In genomic region chr17:39650121-39650579, GRCh38 we compare ENCODE assay signal across 20 cellular contexts. TPM values are rescaled to one million over a fixed set of nuclear protein-coding genes. Genes with fewer than 3 reads are reported as not detected.
DNase-seq lines count a peak whose midpoint lies in the region; ATAC-seq and TF ChIP-seq lines count a peak whose summit lies in the region.
"Had no signal": no experiment of that assay in that cellular context is flagged by ENCODE, and none has a peak within 500 bp of the region (broad histone marks: within the 10 kb centered on the region; RNA-seq: fewer than 3 reads in every experiment).

No MANE protein-coding gene starts in this region.

- TF ChIP-seq CTCF in Caco-2 (IDR thresholded peaks at IDR 0.05; ENCODE audit: insufficient read depth in 1 of 2, low read depth in 1 of 2, low read length in 1 of 2, severe bottlenecking in 1 of 2, unreplicated experiment in 1 of 2): no peak
- no peak for TF ChIP-seq CTCF in osteoblast (IDR thresholded peaks at IDR 0.05; ENCODE audit: extremely low read depth, low read depth, low read length)
- TF ChIP-seq CTCF in heart left ventricle (IDR thresholded peaks at IDR 0.05): no peak

- H3K27ac ChIP-seq in naive thymus-derived CD4-positive, alpha-beta T cell (ENCODE audit: low read depth, low read length): no peak overlapping the region
- no peak overlapping the region for H3K27ac ChIP-seq in osteoblast (ENCODE audit: low read depth, low read length)
- no peak overlapping the region for H3K27ac ChIP-seq in heart left ventricle
- H3K27ac ChIP-seq: spleen, thoracic aorta, WERI-Rb-1 had no signal

- no peak overlapping the region for H2AFZ ChIP-seq in osteoblast (ENCODE audit: low read length)

- H3K27me3 ChIP-seq in Caco-2 (replicated peaks; ENCODE audit: control insufficient read depth, insufficient read depth, low read length): no peaks in the 10 kb centered on the region
- H3K27me3 ChIP-seq in naive thymus-derived CD4-positive, alpha-beta T cell (ENCODE audit: control insufficient read depth in 2 of 2, insufficient read depth in 2 of 2, low read length in 2 of 2): no peaks in the 10 kb centered on the region
- no peaks in the 10 kb centered on the region for H3K27me3 ChIP-seq in osteoblast (ENCODE audit: insufficient read depth, low read length)
- no peaks in the 10 kb centered on the region for H3K27me3 ChIP-seq in heart left ventricle
- H3K27me3 ChIP-seq: spleen had no signal

- H3K9me3 ChIP-seq in Caco-2 (no peaks in the 10 kb centered on the region), osteoblast (ENCODE audit: low read depth, low read length) (no peaks in the 10 kb centered on the region), heart left ventricle (no peaks in the 10 kb centered on the region)
- H3K9me3 ChIP-seq in naive thymus-derived CD4-positive, alpha-beta T cell (ENCODE audit: control insufficient read depth in 2 of 3, low read length in 3 of 3): no peaks in the 10 kb centered on the region
- H3K9me3 ChIP-seq: spleen, thoracic aorta had no signal

- CTCF ChIA-PET in Caco-2 (lab: Charles Lee): interaction anchor here (1.6 kb wide), 1 partner anchor 28 kb away, joined by 7 read pairs; no protein-coding TSS in a partner anchor
- CTCF ChIA-PET in naive thymus-derived CD4-positive, alpha-beta T cell (lab: Charles Lee): interaction anchor here (1.2 kb wide), 3 partner anchors 11 to 28 kb away, joined by 3 to 4 read pairs (median 4); no protein-coding TSS in a partner anchor

- no peak overlapping the region for H3K4me3 Mint-ChIP-seq in Caco-2 (ENCODE audit: unreplicated experiment)
- H3K4me3 Mint-ChIP-seq in naive thymus-derived CD4-positive, alpha-beta T cell: no peak overlapping the region
- H3K4me3 Mint-ChIP-seq: activated T-helper 17 cell treated with anti-CD3 and anti-CD28 coated beads, Interleukin-2, amount 50 U/mL, for 72 hours; naive B cell had no signal

- intact Hi-C loops in Caco-2 (cut with micrococcal nuclease; ENCODE audit: unreplicated experiment) (no loop called here), heart left ventricle (cut with DNase I) (no loop called here)
- intact Hi-C loops in naive thymus-derived CD4-positive, alpha-beta T cell (cut with micrococcal nuclease): no loop called here

- H3K4me1 Mint-ChIP-seq in Caco-2 (ENCODE audit: low read depth, unreplicated experiment): peaks cover 18% of the 10 kb centered on the region
- peaks cover 23 to 72% (median 55%) of the 10 kb centered on the region in 7 donors for H3K4me1 Mint-ChIP-seq in naive thymus-derived CD4-positive, alpha-beta T cell

- H3K79me2 ChIP-seq in osteoblast (ENCODE audit: insufficient read depth, low read length): peaks cover 33% of the 10 kb centered on the region

- no peak overlapping the region for H3K4me2 ChIP-seq in osteoblast (ENCODE audit: insufficient read depth, low read length)

- H3K4me1 ChIP-seq in Caco-2 (peaks cover 19% of the 10 kb centered on the region), osteoblast (ENCODE audit: insufficient read depth, low read length) (no peaks in the 10 kb centered on the region), heart left ventricle (peaks cover 0 to 41% (median 12%) of the 10 kb centered on the region in 12 donors)
- peaks cover 4 to 10% of the 10 kb centered on the region in 2 donors for H3K4me1 ChIP-seq in naive thymus-derived CD4-positive, alpha-beta T cell (ENCODE audit: control insufficient read depth in 2 of 2, insufficient read depth in 2 of 2, low read length in 2 of 2)

- TF ChIP-seq POLR2A in heart left ventricle (IDR thresholded peaks at IDR 0.05): no peak

- H3K4me3 ChIP-seq in Caco-2 (ENCODE audit: low read depth, low read length) (no peak overlapping the region), osteoblast (ENCODE audit: insufficient read depth, low read length) (no peak overlapping the region), heart left ventricle (no peak overlapping the region)
- H3K4me3 ChIP-seq in naive thymus-derived CD4-positive, alpha-beta T cell (ENCODE audit: low read length): no peak overlapping the region
- H3K4me3 ChIP-seq: lung, spleen, thoracic aorta had no signal

- no peak for DNase-seq in Caco-2
- DNase-seq in NCI-H146 treated with DMSO at 0.1 percent for 48 hours (lab: John Stamatoyannopoulos, UW; ENCODE audit: unreplicated experiment): peak; percentile 18
- no peak for DNase-seq in naive thymus-derived CD4-positive, alpha-beta T cell
- DNase-seq in osteoblast (ENCODE audit: insufficient read length, low spot score, missing footprints): no peak
- DNase-seq in heart left ventricle: no peak
- DNase-seq: amniotic stem cell; DMS 273 treated with DMSO at 0.1 percent for 48 hours; effector CD4-positive, alpha-beta T cell; head of caudate nucleus; naive B cell; NCI-H1694 treated with DMSO at 0.1 percent for 48 hours; spleen; SW 1271; WERI-Rb-1 had no signal

- 90 to 94% (median 91%) methylated on average over 11 of the region's 11 CpGs for WGBS in heart left ventricle, 4 donors

- H3K27me3 Mint-ChIP-seq in Caco-2 (ENCODE audit: insufficient read depth, unreplicated experiment): no peaks in the 10 kb centered on the region
- H3K27me3 Mint-ChIP-seq in naive thymus-derived CD4-positive, alpha-beta T cell: no peaks in the 10 kb centered on the region
- H3K27me3 Mint-ChIP-seq: activated T-helper 17 cell treated with anti-CD3 and anti-CD28 coated beads, Interleukin-2, amount 50 U/mL, for 72 hours; naive B cell had no signal

- H3K36me3 ChIP-seq in Caco-2 (ENCODE audit: control insufficient read depth, insufficient read depth, low read length) (no peaks in the 10 kb centered on the region), osteoblast (ENCODE audit: insufficient read depth, low read length) (no peaks in the 10 kb centered on the region), heart left ventricle (peaks cover 0 to 17% (median 5%) of the 10 kb centered on the region in 9 donors)
- peaks cover 0 to 27% (median 0%) of the 10 kb centered on the region in 3 experiments for H3K36me3 ChIP-seq in naive thymus-derived CD4-positive, alpha-beta T cell (ENCODE audit: control insufficient read depth in 2 of 3, insufficient read depth in 3 of 3, low read length in 3 of 3)

- peak overlapping the region; percentile 14 for H3K27ac Mint-ChIP-seq in Caco-2 (ENCODE audit: unreplicated experiment)
- H3K27ac Mint-ChIP-seq in naive thymus-derived CD4-positive, alpha-beta T cell: peak overlapping the region in 8 of 9 donors; percentile 39 to 89 (median 72)

- ATAC-seq in naive thymus-derived CD4-positive, alpha-beta T cell: no peak
- no peak for ATAC-seq in heart left ventricle
- ATAC-seq: activated T-helper 17 cell treated with anti-CD3 and anti-CD28 coated beads, Interleukin-2, amount 50 U/mL, for 72 hours; HepG2 had no signal

- no TSS peak for BruUV-seq in Caco-2 (replicated peaks; lab: Mats Ljungman, UMichigan)

- POLR2A ChIA-PET in Caco-2 (lab: Charles Lee): no interaction called here
- POLR2A ChIA-PET in naive thymus-derived CD4-positive, alpha-beta T cell (lab: Charles Lee): interaction anchor here (1.1 kb wide), 1 partner anchor 8 kb away, joined by 3 read pairs; no protein-coding TSS in a partner anchor

- no peaks in the 10 kb centered on the region for H3K9me3 Mint-ChIP-seq in Caco-2 (ENCODE audit: unreplicated experiment)
- no peaks in the 10 kb centered on the region for H3K9me3 Mint-ChIP-seq in naive thymus-derived CD4-positive, alpha-beta T cell
- H3K9me3 Mint-ChIP-seq: activated T-helper 17 cell treated with anti-CD3 and anti-CD28 coated beads, Interleukin-2, amount 50 U/mL, for 72 hours; naive B cell had no signal

- peaks cover 48% of the 10 kb centered on the region for H4K20me1 ChIP-seq in osteoblast (ENCODE audit: insufficient read depth, low read length)

- peaks cover 17% of the 10 kb centered on the region for H3K36me3 Mint-ChIP-seq in Caco-2 (ENCODE audit: insufficient read depth, unreplicated experiment)
- H3K36me3 Mint-ChIP-seq in naive thymus-derived CD4-positive, alpha-beta T cell: peaks cover 0 to 12% (median 0%) of the 10 kb centered on the region in 5 donors

RNA-seq across cellular contexts. Expression of gene STARD3, which starts 13.2 kb away (rescaled TPM):
- 42.6 and 55.5 TPM in 2 replicates for total RNA-seq in Caco-2 (2022)
- total RNA-seq in naive thymus-derived CD4-positive, alpha-beta T cell: 100 to 1,000 TPM in 2 of 5 experiments, 10 to 100 TPM in 3; 69.8 to 143 (median 99.3) TPM
- polyA plus RNA-seq in naive thymus-derived CD4-positive, alpha-beta T cell: 10 to 100 TPM; 46.7 to 56.9 TPM
- total RNA-seq in osteoblast: 31.5 and 35.8 TPM in 2 replicates
- 10 to 100 TPM; 14.1 to 36.5 (median 19.3) TPM for total RNA-seq in heart left ventricle
- 10 to 100 TPM; 24.2 to 57.2 TPM for polyA plus RNA-seq in heart left ventricle

RNA-seq across cellular contexts. Expression of gene TCAP, which starts 15.0 kb away (rescaled TPM):
- total RNA-seq in Caco-2 (2022) (1.6 TPM in 2 replicates), osteoblast (0.29 and 0.36 TPM in 2 replicates), heart left ventricle (1,000 to 10,000 TPM; 2,428 to 9,343 (median 4,137) TPM)
- total RNA-seq in naive thymus-derived CD4-positive, alpha-beta T cell: 10 to 100 TPM in 1 of 5 experiments, 1 to 10 TPM in 4; 1.7 to 10.5 (median 4.6) TPM
- under 1 TPM in 1 of 2 donors, not detected in 1; 0.12 TPM for polyA plus RNA-seq in naive thymus-derived CD4-positive, alpha-beta T cell
- polyA plus RNA-seq in heart left ventricle: 1,000 to 10,000 TPM; 2,028 to 5,784 TPM
- total RNA-seq: M059J had no signal

RNA-seq across cellular contexts. Expression of gene PNMT, which starts 18.1 kb away (rescaled TPM):
- total RNA-seq in Caco-2 (2022): not detected in 2 replicates
- under 1 TPM in 4 of 5 experiments, not detected in 1; 0.42 to 0.89 (median 0.50) TPM for total RNA-seq in naive thymus-derived CD4-positive, alpha-beta T cell
- under 1 TPM; 0.36 to 0.48 TPM for polyA plus RNA-seq in naive thymus-derived CD4-positive, alpha-beta T cell
- total RNA-seq in osteoblast: not detected in 2 replicates
- total RNA-seq in heart left ventricle: 1 to 10 TPM; 2.4 to 7.9 (median 6.0) TPM
- 10 to 100 TPM; 13.0 to 15.6 TPM for polyA plus RNA-seq in heart left ventricle
- total RNA-seq: activated T-helper 17 cell treated with anti-CD3 and anti-CD28 coated beads, Interleukin-2, amount 50 U/mL, for 72 hours; HepG2; M059J; pulmonary artery endothelial cell had no signal

RNA-seq across cellular contexts. Expression of gene PPP1R1B, which starts 23.4 kb away (rescaled TPM):
- not detected in 2 replicates for total RNA-seq in Caco-2 (2022)
- total RNA-seq in naive thymus-derived CD4-positive, alpha-beta T cell: not detected
- not detected for polyA plus RNA-seq in naive thymus-derived CD4-positive, alpha-beta T cell
- total RNA-seq in osteoblast: not detected in 2 replicates
- 1 to 10 TPM in 4 of 9 donors, under 1 TPM in 4, not detected in 1; 0.54 to 5.8 (median 0.88) TPM for total RNA-seq in heart left ventricle
- polyA plus RNA-seq in heart left ventricle: 1 to 10 TPM in 1 of 2 donors, under 1 TPM in 1; 0.61 to 2.5 TPM
- total RNA-seq: activated T-helper 17 cell treated with anti-CD3 and anti-CD28 coated beads, Interleukin-2, amount 50 U/mL, for 72 hours; HepG2; M059J; pulmonary artery endothelial cell; spleen had no signal

RNA-seq across cellular contexts. Expression of gene PGAP3, which starts 37.7 kb away (rescaled TPM):
- total RNA-seq in Caco-2 (2022) (14.7 and 17.4 TPM in 2 replicates), osteoblast (10.3 and 10.9 TPM in 2 replicates), heart left ventricle (10 to 100 TPM in 7 of 9 donors, 1 to 10 TPM in 2; 8.0 to 18.8 (median 13.1) TPM)
- 10 to 100 TPM; 26.3 to 39.9 (median 35.1) TPM for total RNA-seq in naive thymus-derived CD4-positive, alpha-beta T cell
- 10 to 100 TPM; 13.3 to 20.7 TPM for polyA plus RNA-seq in naive thymus-derived CD4-positive, alpha-beta T cell
- polyA plus RNA-seq in heart left ventricle: 10 to 100 TPM; 13.3 to 13.8 TPM

Comparison
In these comparisons a context has a peak if more than half of its experiments do, and no peak if none do; other contexts are left out.
1. RNA of gene TCAP, which starts 15.0 kb away (total RNA-seq): 2,428 to 9,343 TPM in heart left ventricle; 1.7 to 10.5 TPM in naive thymus-derived CD4-positive, alpha-beta T cell, 1.6 TPM in Caco-2 and 0.29 to 0.36 TPM in osteoblast; every median in the first group is over 100 times any median in the second.